Comparison of ENCODE assay signal across 8 cellular contexts in the genomic region with DNA sequence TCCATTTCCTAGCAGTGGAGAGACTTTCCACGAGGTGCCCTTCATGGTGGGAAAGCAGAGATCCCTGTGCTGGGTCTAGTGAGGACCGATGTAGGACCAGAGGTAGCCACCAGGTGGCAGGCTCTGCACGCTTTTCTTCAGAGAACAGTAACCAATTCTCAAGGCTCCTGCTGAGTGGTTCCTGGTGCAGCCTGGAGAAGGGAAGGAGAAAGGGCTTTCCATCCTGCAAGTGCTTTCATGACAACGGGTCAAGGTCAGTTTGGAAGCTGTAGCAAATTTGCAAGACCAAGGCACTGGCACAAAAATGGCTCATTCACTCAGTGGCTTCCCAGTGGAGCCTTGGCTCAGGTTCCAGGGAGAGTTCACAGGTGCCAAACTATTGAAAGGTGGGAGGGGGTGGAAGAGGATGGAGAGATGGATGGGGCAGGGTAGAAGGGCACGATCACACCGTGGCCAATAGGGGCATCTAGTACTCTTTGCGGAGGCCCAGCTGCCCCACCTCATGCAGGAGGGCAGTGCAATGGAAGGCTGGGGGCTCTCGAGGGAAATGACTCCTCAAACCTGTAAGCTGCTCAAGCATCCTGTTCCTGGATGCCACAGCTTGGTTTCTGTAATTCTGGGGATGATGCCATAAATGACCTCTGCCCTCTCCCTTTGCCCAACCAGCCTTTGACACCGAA. TPM values are rescaled to one million over a fixed set of nuclear protein-coding genes. Genes with fewer than 3 reads are reported as not detected.
A peak's percentile ranks its signal among the peaks of the same experiment; 100 is the strongest.
DNase-seq lines count a peak whose midpoint lies in the region; ATAC-seq and TF ChIP-seq lines count a peak whose summit lies in the region.

No MANE protein-coding gene starts in this region.

- no peak overlapping the region for H3K27ac ChIP-seq in HL-60 (replicated peaks)
- H3K27ac ChIP-seq in suprapubic skin, result no peak overlapping the region

- TF ChIP-seq POLR2A in suprapubic skin (IDR thresholded peaks at IDR 0.05), result no peak

- H3K9me3 ChIP-seq in suprapubic skin, result no peaks in the 10 kb centered on the region

- TF ChIP-seq CTCF in GM12801 (IDR thresholded peaks at IDR 0.05; ENCODE audit: extremely low read depth, insufficient read length) (peak; percentile 48), HL-60 (IDR thresholded peaks at IDR 0.05; ENCODE audit: insufficient read depth, low read length) (peak; percentile 87), neural crest cell (conservative IDR thresholded peaks at IDR 0.05) (peak; percentile 88), suprapubic skin (IDR thresholded peaks at IDR 0.05) (peak; percentile 58 to 90)

- H3K4me3 Mint-ChIP-seq in neural crest cell, result no peak overlapping the region

- no peak for TF ChIP-seq EP300 in suprapubic skin (IDR thresholded peaks at IDR 0.05)

- H3K27ac Mint-ChIP-seq in neural crest cell (ENCODE audit: unreplicated experiment), result no peak overlapping the region

- peaks cover 3% of the 10 kb centered on the region for H3K9me3 Mint-ChIP-seq in neural crest cell

- H3K27me3 Mint-ChIP-seq in neural crest cell (ENCODE audit: low read depth), result no peaks in the 10 kb centered on the region

- H3K36me3 Mint-ChIP-seq in neural crest cell (ENCODE audit: low read depth), result no peaks in the 10 kb centered on the region

- peaks cover 24% of the 10 kb centered on the region for H3K4me1 Mint-ChIP-seq in neural crest cell

- H3K4me3 ChIP-seq in HL-60 (replicated peaks; ENCODE audit: insufficient read depth, low read length) (no peak overlapping the region), suprapubic skin (no peak overlapping the region)

- H3K36me3 ChIP-seq in suprapubic skin, result no peaks in the 10 kb centered on the region

- DNase-seq in HL-60 (ENCODE audit: low read depth in 1 of 2, low spot score in 1 of 2) (peak in 1 of 2 experiments; percentile 60), OCI-M2 (lab: John Stamatoyannopoulos, UW; ENCODE audit: unreplicated experiment) (peak; percentile 85), fibroblast of gingiva (ENCODE audit: low read depth) (peak; percentile 39), neural crest cell (ENCODE audit: low read depth, low spot score) (peak; percentile 83), suprapubic skin (ENCODE audit: low spot score in 2 of 2) (no peak)
- peak; percentile 60 for DNase-seq in activated T-cell treated with anti-CD3 and anti-CD28 coated beads, Interleukin-2, amount 50 U/mL, for 1 hour

- no peak for ATAC-seq in GM21717 (IDR thresholded peaks at IDR 0.05; ENCODE audit: unreplicated experiment)

- no peaks in the 10 kb centered on the region for H3K4me1 ChIP-seq in suprapubic skin

- H3K27me3 ChIP-seq in HL-60 (ENCODE audit: insufficient read depth, poor library complexity, severe bottlenecking) (no peaks in the 10 kb centered on the region), suprapubic skin (no peaks in the 10 kb centered on the region)

- WGBS in suprapubic skin, result 53% methylated on average over 7 of the region's 9 CpGs

RNA-seq across cellular contexts. Expression of a gene that starts 25.5 kb away (rescaled TPM):
- total RNA-seq in neural crest cell (not detected in 2 replicates), suprapubic skin (not detected)

RNA-seq across cellular contexts. Expression of a gene that starts 33.8 kb away (rescaled TPM):
- total RNA-seq in neural crest cell (1.2 and 1.6 TPM in 2 replicates), suprapubic skin (not detected)

Comparison
In these comparisons a context has a peak if more than half of its experiments do, and no peak if none do; other contexts are left out.
1. DNase-seq: peak in OCI-M2 (single experiment), activated T-cell treated with anti-CD3 and anti-CD28 coated beads, Interleukin-2, amount 50 U/mL, for 1 hour (single experiment), fibroblast of gingiva (single experiment) and neural crest cell (single experiment); none in suprapubic skin (0 of 2).
2. Peak in every context shown above with its lines, with median percentiles within 50 percentile points of each other: CTCF ChIP-seq.